In genomic region chr21:46138383-46138970, GRCh38 we compare ENCODE assay signal across 19 cellular contexts. TPM values are rescaled to one million over a fixed set of nuclear protein-coding genes. Genes with fewer than 3 reads are reported as not detected.
A peak's percentile ranks its signal among the peaks of the same experiment; 100 is the strongest.
DNase-seq lines count a peak whose midpoint lies in the region; ATAC-seq, FAIRE-seq and TF ChIP-seq lines count a peak whose summit lies in the region.
"Had no signal": no experiment of that assay in that cellular context is flagged by ENCODE, and none has a peak within 500 bp of the region (broad histone marks: within the 10 kb centered on the region; RNA-seq: fewer than 3 reads in every experiment).

No MANE protein-coding gene starts in this region.

- POLR2A ChIA-PET in IMR-90 (lab: Charles Lee; ENCODE audit: unreplicated experiment) = no interaction called here

- FAIRE-seq in GM19239 (lab: Jason Lieb, UNC) = no peak
- FAIRE-seq: G401.6, GM12892 had no signal

- peaks cover 3% of the 10 kb centered on the region; the same call in 1 of the 3 replicates for H3K4me1 Mint-ChIP-seq in GM23338

- CTCF ChIA-PET in IMR-90 (lab: Yijun Ruan, JAX) = interaction anchor here (0.9 kb wide), 1 partner anchor 15 kb away, joined by 3 read pairs; no protein-coding TSS in a partner anchor

- no peak overlapping the region for H2BK120ac ChIP-seq in IMR-90 (ENCODE audit: low read depth, low read length)

- intact Hi-C loops in IMR-90 (cut with micrococcal nuclease) (no loop called here), right lobe of liver (cut with DNase I) (no loop called here), gastrocnemius medialis (cut with DNase I; ENCODE audit: low total_unique reads) (no loop called here)

- no peak overlapping the region for H3K4me2 ChIP-seq in GM23338
- no peak overlapping the region for H3K4me2 ChIP-seq in IMR-90 (ENCODE audit: low read depth, low read length)

- no peak overlapping the region for H3K27ac Mint-ChIP-seq in GM23338
- H3K27ac Mint-ChIP-seq: CD4-positive, CD25-positive, alpha-beta regulatory T cell; CD8-positive, alpha-beta T cell had no signal

- TF ChIP-seq CTCF in GM23338 (conservative IDR thresholded peaks at IDR 0.05; ENCODE audit: low read depth in 2 of 2) (no peak), IMR-90 (conservative IDR thresholded peaks at IDR 0.05; ENCODE audit: low read depth, low read length) (no peak), right lobe of liver (IDR thresholded peaks at IDR 0.05) (no peak), gastrocnemius medialis (IDR thresholded peaks at IDR 0.05 in 4 of 5, conservative IDR thresholded peaks at IDR 0.05 in 1 of 5) (no peak)

- no peaks in the 10 kb centered on the region for H3K79me1 ChIP-seq in IMR-90 (ENCODE audit: low read depth in 1 of 2, low read length in 2 of 2)

- H3K36me3 ChIP-seq in GM23338 (ENCODE audit: insufficient read depth) (no peaks in the 10 kb centered on the region), IMR-90 (ENCODE audit: control insufficient read depth, insufficient read depth, low read length) (no peaks in the 10 kb centered on the region), right lobe of liver (peaks cover 0 to 54% (median 20%) of the 10 kb centered on the region in 4 donors), gastrocnemius medialis (no peaks in the 10 kb centered on the region)

- H3K23ac ChIP-seq in IMR-90 (ENCODE audit: low read depth, low read length) = no peak overlapping the region

- H4K20me1 ChIP-seq in GM23338 (replicated peaks; ENCODE audit: insufficient read depth) (no peaks in the 10 kb centered on the region), IMR-90 (ENCODE audit: insufficient read depth, low read length) (peaks cover 18% of the 10 kb centered on the region; the same call in 1 of the 2 replicates)

- no peak overlapping the region for H4K8ac ChIP-seq in IMR-90 (ENCODE audit: low read depth in 2 of 2, low read length in 2 of 2)

- H3K9me3 Mint-ChIP-seq in GM23338 = no peaks in the 10 kb centered on the region
- H3K9me3 Mint-ChIP-seq: CD4-positive, CD25-positive, alpha-beta regulatory T cell; CD8-positive, alpha-beta T cell; H9 had no signal

- H3K27ac ChIP-seq in GM23338 (ENCODE audit: low read depth) (no peak overlapping the region), IMR-90 (ENCODE audit: insufficient read depth, low read length) (no peak overlapping the region), right lobe of liver (no peak overlapping the region), gastrocnemius medialis (no peak overlapping the region)
- H3K27ac ChIP-seq: GM23248 had no signal

- H2AK9ac ChIP-seq in IMR-90 (replicated peaks; ENCODE audit: low read depth, low read length, poor library complexity) = no peak overlapping the region

- H3F3A ChIP-seq in GM23338 (replicated peaks; ENCODE audit: low read depth) = no peaks in the 10 kb centered on the region

- H4K91ac ChIP-seq in IMR-90 (ENCODE audit: insufficient read depth, low read depth, low read length) = no peak overlapping the region

- no peak overlapping the region for H3K14ac ChIP-seq in IMR-90 (replicated peaks; ENCODE audit: low read depth, low read length)

- H4K5ac ChIP-seq in IMR-90 (ENCODE audit: low read depth, low read length) = no peak overlapping the region

- ATAC-seq in GM23338 = peak; percentile 42; the same call in 2 of the 3 replicates
- ATAC-seq in IMR-90 (ENCODE audit: low read depth) = no peak
- peak in 3 of 4 donors; percentile 2 to 4 (median 4) for ATAC-seq in right lobe of liver
- no peak for ATAC-seq in gastrocnemius medialis
- ATAC-seq: CD8-positive, alpha-beta T cell; HCT116 had no signal

- H3K9me2 ChIP-seq in GM23338 (ENCODE audit: insufficient read depth) = no peaks in the 10 kb centered on the region

- H3K4me3 ChIP-seq in GM23338 = no peak overlapping the region
- H3K4me3 ChIP-seq in IMR-90 (ENCODE audit: insufficient read depth, low read depth, low read length) = no peak overlapping the region
- H3K4me3 ChIP-seq in right lobe of liver = no peak overlapping the region
- no peak overlapping the region for H3K4me3 ChIP-seq in gastrocnemius medialis
- H3K4me3 ChIP-seq: GM23248 had no signal

- H3K18ac ChIP-seq in IMR-90 (ENCODE audit: low read depth, low read length) = no peak overlapping the region

- H2BK15ac ChIP-seq in IMR-90 (ENCODE audit: low read depth, low read length) = no peak overlapping the region

- H3K79me2 ChIP-seq in GM23338 (replicated peaks; ENCODE audit: insufficient read depth) = no peaks in the 10 kb centered on the region

- peaks cover 3% of the 10 kb centered on the region; the same call in 1 of the 2 replicates for H3K9me1 ChIP-seq in IMR-90 (ENCODE audit: insufficient read depth, low read length)

- no peak overlapping the region for H3K56ac ChIP-seq in IMR-90 (ENCODE audit: extremely low read depth, insufficient read depth, low read length)

- H2AFZ ChIP-seq in GM23338 (no peak overlapping the region), IMR-90 (replicated peaks; ENCODE audit: low read length, poor library complexity) (no peak overlapping the region)
- H2AFZ ChIP-seq: GM23248 had no signal

- in situ Hi-C loops in IMR-90 (cut with MboI; ENCODE audit: low sequenced_read_pairs) = no loop called here
- in situ Hi-C loops in gastrocnemius medialis (cut with MboI; ENCODE audit: low sequenced_read_pairs in 4 of 4) = no loop called here

- H2BK20ac ChIP-seq in IMR-90 (ENCODE audit: low read depth, low read length) = no peak overlapping the region

- no peak overlapping the region for H2BK5ac ChIP-seq in IMR-90 (ENCODE audit: low read depth, low read length, poor library complexity, severe bottlenecking)

- peaks cover 9% of the 10 kb centered on the region for H3K36me3 Mint-ChIP-seq in GM23338 (ENCODE audit: low read depth)
- H3K36me3 Mint-ChIP-seq: CD4-positive, CD25-positive, alpha-beta regulatory T cell had no signal

- peaks cover 3% of the 10 kb centered on the region for H3K27me3 Mint-ChIP-seq in GM23338 (ENCODE audit: insufficient read depth, low read depth, poor library complexity)

- no peak overlapping the region for H3K9ac ChIP-seq in IMR-90 (ENCODE audit: low read depth, low read length)
- H3K9ac ChIP-seq: GM23248 had no signal

- peak overlapping the region; percentile 29; the same call in 1 of the 2 replicates for H2AK5ac ChIP-seq in IMR-90 (ENCODE audit: low read depth, low read length)

- TF ChIP-seq POLR2A in IMR-90 (IDR thresholded peaks at IDR 0.05; ENCODE audit: low read depth, low read length) (no peak), right lobe of liver (IDR thresholded peaks at IDR 0.05) (no peak), gastrocnemius medialis (IDR thresholded peaks at IDR 0.05) (no peak)

- H3K9me3 ChIP-seq in IMR-90 (ENCODE audit: control insufficient read depth, insufficient read depth, low read length) = no peaks in the 10 kb centered on the region
- H3K9me3 ChIP-seq in right lobe of liver = no peaks in the 10 kb centered on the region
- H3K9me3 ChIP-seq in gastrocnemius medialis = no peaks in the 10 kb centered on the region
- H3K9me3 ChIP-seq: Caco-2 had no signal

- DNase-seq in GM23338 (ENCODE audit: low spot score) = no peak
- no peak for DNase-seq in IMR-90
- peak; percentile 63 for DNase-seq in iPS-NIHi11 (ENCODE audit: low spot score)
- no peak for DNase-seq in right lobe of liver
- DNase-seq in activated CD8-positive, alpha-beta memory T cell treated with anti-CD3 and anti-CD28 coated beads for 24 hours = no peak
- DNase-seq in GM19239 (ENCODE audit: insufficient read length, low spot score) = no peak
- DNase-seq in gastrocnemius medialis = no peak
- no peak for DNase-seq in ureter (ENCODE audit: low spot score)
- DNase-seq: C1 segment of cervical spinal cord; Caco-2; CD4-positive, CD25-positive, alpha-beta regulatory T cell; CD8-positive, alpha-beta T cell; DMS153; DND-41; GM23248; H9 had no signal

- 91% methylated on average over 13 of the region's 28 CpGs; no CpG with 5 or more reads in 1 of the 2 experiments for WGBS in IMR-90 (ENCODE audit: extremely low coverage in 2 of 2, insufficient read length in 1 of 2), 2 experiments
- 67% methylated on average over 1 of the region's 28 CpGs for WGBS in right lobe of liver (ENCODE audit: insufficient coverage, low coverage, low lambda C conversion rate, missing lambda C conversion rate)

- no TSS peak for BruUV-seq in IMR-90 (replicated peaks; lab: Mats Ljungman, UMichigan)

- no peak overlapping the region for H3K4ac ChIP-seq in IMR-90 (ENCODE audit: low read depth, low read length)

- H3K27me3 ChIP-seq in GM23338 (ENCODE audit: insufficient read depth) (no peaks in the 10 kb centered on the region), IMR-90 (ENCODE audit: control insufficient read depth, insufficient read depth, low read length) (no peaks in the 10 kb centered on the region), right lobe of liver (no peaks in the 10 kb centered on the region), gastrocnemius medialis (no peaks in the 10 kb centered on the region)

- dilution Hi-C loops in IMR-90 (cut with HindIII; ENCODE audit: low sequenced_read_pairs, unreplicated experiment) = no loop called here

- no peak overlapping the region for H3K4me3 Mint-ChIP-seq in GM23338
- H3K4me3 Mint-ChIP-seq: CD8-positive, alpha-beta T cell; H9 had no signal

- H3K4me1 ChIP-seq in GM23338 (ENCODE audit: insufficient read depth) = no peaks in the 10 kb centered on the region
- H3K4me1 ChIP-seq in IMR-90 (ENCODE audit: control insufficient read depth, insufficient read depth, low read length) = 0 out of 2 replicates have a peak, but pooled peaks cover 2% of the 10 kb centered on the region
- H3K4me1 ChIP-seq in right lobe of liver = no peaks in the 10 kb centered on the region
- H3K4me1 ChIP-seq in gastrocnemius medialis = no peaks in the 10 kb centered on the region
- H3K4me1 ChIP-seq: Caco-2 had no signal

- no peak for TF ChIP-seq RAD21 in IMR-90 (IDR thresholded peaks at IDR 0.05; ENCODE audit: low read length)

RNA-seq across cellular contexts. Expression of gene FTCD, which starts 16.9 kb away (rescaled TPM):
- 0.90 and 3.3 TPM in 2 replicates for total RNA-seq in GM23338 (2014; rRNA removed; shearing (Covaris generic))
- polyA plus RNA-seq in GM23338 (2016; fragmentation: Nextera tagmentation; extraction: Ambion mirVana) (2.3 and 2.6 TPM in 2 replicates), IMR-90 (2012; rRNA removed) (0.19 and 0.55 TPM in 2 replicates)
- total RNA-seq in IMR-90 (2012; rRNA removed) (not detected in 2 replicates), right lobe of liver (100 to 1,000 TPM; 141 to 668 (median 417) TPM), gastrocnemius medialis (under 1 TPM in 2 of 4 donors, not detected in 2; 0.33 to 0.95 TPM), ureter (0.91 TPM)
- 0.16 and 0.28 TPM in 2 replicates for polyA plus RNA-seq in IMR-90 (2012; cell fraction: cytosol; rRNA removed)
- 2.0 and 4.9 TPM in 2 replicates for polyA plus RNA-seq in IMR-90 (2012; cell fraction: nucleus; rRNA removed; ENCODE audit: low replicate concordance)
- total RNA-seq: CD4-positive, CD25-positive, alpha-beta regulatory T cell; GM23248 had no signal
- polyA plus RNA-seq: GM23248 had no signal

RNA-seq across cellular contexts. Expression of gene COL6A2, which starts 40.6 kb away (rescaled TPM):
- 68.5 and 89.2 TPM in 2 replicates for total RNA-seq in GM23338 (2014; rRNA removed; shearing (Covaris generic))
- polyA plus RNA-seq in GM23338 (2016; fragmentation: Nextera tagmentation; extraction: Ambion mirVana) (28.4 and 31.8 TPM in 2 replicates), IMR-90 (2012; rRNA removed) (1,065 and 1,165 TPM in 2 replicates)
- total RNA-seq in IMR-90 (2012; rRNA removed) (208 and 222 TPM in 2 replicates), right lobe of liver (10 to 100 TPM; 17.3 to 81.7 (median 38.4) TPM), gastrocnemius medialis (100 to 1,000 TPM in 2 of 4 donors, 10 to 100 TPM in 2; 44.0 to 141 (median 88.4) TPM), ureter (357 TPM)
- 753 and 1,846 TPM in 2 replicates for polyA plus RNA-seq in IMR-90 (2012; cell fraction: cytosol; rRNA removed)
- 2,830 and 5,552 TPM in 2 replicates for polyA plus RNA-seq in IMR-90 (2012; cell fraction: nucleus; rRNA removed; ENCODE audit: low replicate concordance)

RNA-seq across cellular contexts. Expression of gene SPATC1L, which starts 45.8 kb away (rescaled TPM):
- total RNA-seq in GM23338 (2014; rRNA removed; shearing (Covaris generic)) = 30.7 and 37.6 TPM in 2 replicates
- polyA plus RNA-seq in GM23338 (2016; fragmentation: Nextera tagmentation; extraction: Ambion mirVana) (69.6 and 70.2 TPM in 2 replicates), IMR-90 (2012; rRNA removed) (17.2 and 23.4 TPM in 2 replicates)
- total RNA-seq in IMR-90 (2012; rRNA removed) (3.1 and 3.8 TPM in 2 replicates), right lobe of liver (1 to 10 TPM in 1 of 6 experiments, under 1 TPM in 3, not detected in 2; 0.31 to 1.7 (median 0.51) TPM), gastrocnemius medialis (10 to 100 TPM in 1 of 4 donors, 1 to 10 TPM in 3; 1.5 to 11.9 (median 3.0) TPM), ureter (12.3 TPM)
- polyA plus RNA-seq in IMR-90 (2012; cell fraction: cytosol; rRNA removed) = 28.0 and 38.2 TPM in 2 replicates
- polyA plus RNA-seq in IMR-90 (2012; cell fraction: nucleus; rRNA removed; ENCODE audit: low replicate concordance) = 19.7 and 57.2 TPM in 2 replicates

Comparison
In these comparisons a context has a peak if more than half of its experiments do, and no peak if none do; other contexts are left out.
1. ATAC-seq: peak in GM23338 (single experiment) and right lobe of liver (3 of 4); none in IMR-90 (single experiment) and gastrocnemius medialis (0 of 2).
2. RNA of gene FTCD, which starts 16.9 kb away (total RNA-seq): 141 to 668 TPM in right lobe of liver; 0.91 TPM in ureter (single experiment), 0.90 to 3.3 TPM in GM23338, 0.33 to 0.95 TPM in gastrocnemius medialis and not detected in IMR-90; every median in the first group is over 10 times any median in the second.